In the genomic region with DNA sequence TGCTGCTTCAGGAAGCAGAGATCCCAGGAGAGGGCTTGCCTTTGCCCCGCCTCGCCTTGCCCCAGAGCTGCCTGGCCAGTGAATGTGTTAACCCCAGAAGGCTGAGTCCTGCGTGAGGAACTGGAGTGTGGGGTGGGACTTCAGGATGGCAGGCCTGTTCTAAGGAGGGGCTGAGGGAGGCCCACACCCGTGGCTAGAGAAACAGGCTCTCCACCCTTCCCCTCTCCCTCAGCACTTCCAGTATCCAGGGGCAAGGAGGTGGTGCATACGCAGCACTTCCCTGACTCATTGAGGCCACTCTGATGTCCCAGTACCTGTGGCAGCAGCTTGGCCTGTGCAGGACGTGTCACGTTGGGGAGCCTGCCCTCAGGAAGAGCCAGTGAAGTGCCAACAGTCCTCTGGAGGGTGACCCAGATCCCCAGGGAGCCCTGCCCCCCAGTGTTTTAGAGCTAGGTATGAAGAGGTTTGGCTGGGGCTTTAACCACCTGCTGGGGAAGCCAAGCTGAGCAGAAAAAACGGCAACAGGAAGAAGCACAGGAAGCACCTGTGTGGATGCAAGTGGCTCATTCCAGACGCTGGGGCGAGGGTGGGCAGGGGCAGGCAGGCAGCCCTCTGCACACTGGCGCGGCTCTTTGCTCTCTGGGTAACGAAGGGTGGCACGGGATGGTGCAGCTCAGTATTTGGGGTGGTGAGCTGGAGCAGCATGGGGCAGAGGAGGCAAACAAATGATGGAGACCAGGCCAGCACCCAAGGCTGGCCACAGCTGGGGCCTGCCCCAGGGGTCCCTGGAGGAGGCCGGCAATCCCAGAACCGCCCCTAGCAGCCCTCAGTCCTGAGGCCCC, we compare ENCODE assay signal across 2 cellular contexts.
TF ChIP-seq lines count a peak whose summit lies in the region.

No MANE protein-coding gene starts in this region.

TF ChIP-seq in H1, 55 proteins besides CTCF, POLR2A, EP300 and RAD21:
- no peak for TF ChIP-seq POLR2AphosphoS5 (IDR thresholded peaks at IDR 0.05; ENCODE audit: low read depth, low read length)
- TF ChIP-seq CTBP2 (IDR thresholded peaks at IDR 0.05; ENCODE audit: borderline replicate concordance, insufficient read depth, insufficient read length, low read length) = no peak
TF ChIP-seq in H1: peak in this region for 0.

TF ChIP-seq in HEK293T, 16 proteins besides CTCF, POLR2A, EP300 and RAD21:
- TF ChIP-seq BHLHE40 (IDR thresholded peaks at IDR 0.05; ENCODE audit: borderline replicate concordance) (no peak), FOXM1 (IDR thresholded peaks at IDR 0.05; ENCODE audit: borderline replicate concordance) (no peak), FOXA1 (IDR thresholded peaks at IDR 0.05) (no peak), ARNT (IDR thresholded peaks at IDR 0.05) (no peak), LEF1 (IDR thresholded peaks at IDR 0.05; ENCODE audit: borderline replicate concordance) (no peak)
- TF ChIP-seq, protein P1, sequence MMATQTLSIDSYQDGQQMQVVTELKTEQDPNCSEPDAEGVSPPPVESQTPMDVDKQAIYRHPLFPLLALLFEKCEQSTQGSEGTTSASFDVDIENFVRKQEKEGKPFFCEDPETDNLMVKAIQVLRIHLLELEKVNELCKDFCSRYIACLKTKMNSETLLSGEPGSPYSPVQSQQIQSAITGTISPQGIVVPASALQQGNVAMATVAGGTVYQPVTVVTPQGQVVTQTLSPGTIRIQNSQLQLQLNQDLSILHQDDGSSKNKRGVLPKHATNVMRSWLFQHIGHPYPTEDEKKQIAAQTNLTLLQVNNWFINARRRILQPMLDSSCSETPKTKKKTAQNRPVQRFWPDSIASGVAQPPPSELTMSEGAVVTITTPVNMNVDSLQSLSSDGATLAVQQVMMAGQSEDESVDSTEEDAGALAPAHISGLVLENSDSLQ (IDR thresholded peaks at IDR 0.05) = no peak
